In genomic region chr19:16769385-16769784, GRCh38 we compare ENCODE assay signal across 30 cellular contexts. TPM values are rescaled to one million over a fixed set of nuclear protein-coding genes. Genes with fewer than 3 reads are reported as not detected.
"Had no signal": no experiment of that assay in that cellular context is flagged by ENCODE, and none has a peak within 500 bp of the region (broad histone marks: within the 10 kb centered on the region; RNA-seq: fewer than 3 reads in every experiment).

No MANE protein-coding gene starts in this region.

- H2AFZ ChIP-seq: PC-9 had no signal

- H3K27ac ChIP-seq: KMS-11, PC-9, SJSA1 had no signal

- H3K4me2 ChIP-seq: KMS-11, PC-9, SK-N-SH had no signal

- ATAC-seq: Panc1 had no signal

- H3K4me3 ChIP-seq: MG63, PC-9, SJSA1 had no signal

- DNase-seq: Karpas-422, MG63, NCI-H1048, NCI-H1092 treated with DMSO at 0.1 percent for 48 hours, NCI-H1105 treated with DMSO at 0.1 percent for 48 hours, NCI-H1417, NCI-H1436, NCI-H1694, NCI-H187, NCI-H1930, NCI-H2029 treated with DMSO at 0.1 percent for 48 hours, NCI-H2081 treated with DMSO at 0.1 percent for 48 hours, NCI-H2107, NCI-H2171, NCI-H226, NCI-H446 treated with DMSO at 0.1 percent for 48 hours, NCI-H510A, NCI-H524, NCI-H526, NCI-H774, Right ventricle myocardium superior, SHP77 treated with DMSO at 0.1 percent for 48 hours, SK-N-SH, SW 1271 had no signal

- H3K27me3 ChIP-seq: SJSA1 had no signal

- H3K4me1 ChIP-seq: SJSA1 had no signal

- H3K9ac ChIP-seq: KMS-11, SK-N-SH had no signal

- H3K9me3 ChIP-seq: MG63, SJSA1, SK-N-SH had no signal

- H3K36me3 ChIP-seq: MG63, SJSA1 had no signal

RNA-seq across cellular contexts. Expression of gene NWD1, which starts 49.7 kb away (rescaled TPM):
- total RNA-seq: LHCN-M2, Right ventricle myocardium superior, RPMI7951, SJSA1 had no signal
- polyA plus RNA-seq: SK-N-SH had no signal
